8 cellular contexts compared by ENCODE assay signal in the genomic region with DNA sequence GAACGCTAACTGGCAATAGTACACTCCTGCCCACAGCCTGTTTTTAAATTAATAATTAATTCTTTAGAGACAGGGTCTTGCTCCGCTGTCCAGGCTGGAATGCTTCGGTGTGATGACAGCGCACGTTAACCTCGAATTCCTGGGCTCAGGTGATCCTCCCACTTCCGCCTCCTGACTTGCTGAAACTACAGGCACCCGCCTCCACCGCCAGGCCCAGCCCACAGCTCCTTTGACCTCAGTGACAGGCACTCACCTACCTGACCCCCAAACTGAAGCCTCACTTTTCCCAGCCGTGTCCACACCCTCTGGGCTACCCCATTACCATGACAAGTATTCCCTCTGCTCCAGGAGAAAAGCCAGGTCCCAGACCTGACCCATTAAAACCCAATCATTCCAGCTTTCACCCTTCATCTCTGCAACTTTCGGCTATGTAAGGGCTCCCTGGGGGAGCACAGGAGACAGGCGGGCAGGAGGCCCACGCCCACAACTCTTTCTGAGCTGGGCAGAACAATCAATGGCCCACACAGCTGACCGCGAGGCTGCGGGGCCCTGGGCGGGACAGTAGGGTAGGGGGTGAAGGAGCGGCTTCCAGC. TPM values are rescaled to one million over a fixed set of nuclear protein-coding genes. Genes with fewer than 3 reads are reported as not detected.
DNase-seq lines count a peak whose midpoint lies in the region; ATAC-seq, FAIRE-seq and TF ChIP-seq lines count a peak whose summit lies in the region.

No MANE protein-coding gene starts in this region.

- peak in 1 of 5 donors; percentile 26 for DNase-seq in heart left ventricle
- no peak for DNase-seq in Right ventricle myocardium superior
- no peak for DNase-seq in GM12878 (ENCODE audit: low read depth, low spot score)
- peak; percentile 63 for DNase-seq in mesendoderm
- DNase-seq in upper lobe of right lung = no peak
- DNase-seq in occipital lobe (lab: John Stamatoyannopoulos, UW) = no peak
- no peak for DNase-seq in medulla oblongata (ENCODE audit: extremely low spot score)
- DNase-seq in activated CD8-positive, alpha-beta memory T cell treated with anti-CD3 and anti-CD28 coated beads, Interleukin-2, amount 50 U/mL, for 4 hours = no peak

- peak overlapping the region; percentile 96 for H3K4me2 ChIP-seq in GM12878 (ENCODE audit: control insufficient read depth, insufficient read depth)
- H3K4me2 ChIP-seq in mesendoderm (ENCODE audit: low read length) = peak overlapping the region; percentile 66

- H2BK15ac ChIP-seq in mesendoderm (replicated peaks; ENCODE audit: low read depth) = no peak overlapping the region

- TF ChIP-seq EP300 in GM12878 (IDR thresholded peaks at IDR 0.05; ENCODE audit: borderline replicate concordance in 1 of 2, control insufficient read depth in 1 of 2, low read depth in 2 of 2, low read length in 2 of 2) = no peak

- H3K9me3 ChIP-seq in heart left ventricle (no peaks in the 10 kb centered on the region), GM12878 (replicated peaks; ENCODE audit: control insufficient read depth, insufficient read depth, low read length) (no peaks in the 10 kb centered on the region), upper lobe of right lung (no peaks in the 10 kb centered on the region)

- TF ChIP-seq POLR2A in heart left ventricle (IDR thresholded peaks at IDR 0.05) = no peak
- TF ChIP-seq POLR2A in GM12878 (IDR thresholded peaks at IDR 0.05; ENCODE audit: low read depth, low read length) = no peak

- H3K9ac ChIP-seq in GM12878 (ENCODE audit: control insufficient read depth, insufficient read depth, low read length) (peak overlapping the region; percentile 69), mesendoderm (ENCODE audit: low read length) (peak overlapping the region; percentile 84)

- H3K4me3 ChIP-seq in heart left ventricle (peak overlapping the region; percentile 64 to 96 (median 80)), GM12878 (peak overlapping the region; percentile 76), mesendoderm (ENCODE audit: low read length) (no peak overlapping the region), upper lobe of right lung (peak overlapping the region; percentile 66)

- H2BK5ac ChIP-seq in mesendoderm (ENCODE audit: low read length) = no peak overlapping the region

- peak overlapping the region; percentile 58 for H2AK5ac ChIP-seq in mesendoderm (ENCODE audit: low read length)

- H3K79me2 ChIP-seq in GM12878 (ENCODE audit: control insufficient read depth, insufficient read depth, low read length) (peaks cover 5% of the 10 kb centered on the region), mesendoderm (ENCODE audit: control insufficient read depth, insufficient read depth, low read length) (no peaks in the 10 kb centered on the region)

- POLR2A ChIA-PET in GM12878 (lab: Charles Lee) = interaction anchor here (0.8 to 1.6 kb wide), 5 partner anchors 9 to 167 kb away, joined by 3 to 7 read pairs (median 4); a partner anchor contains a TSS

- TF ChIP-seq CTCF in heart left ventricle (IDR thresholded peaks at IDR 0.05) (no peak), GM12878 (IDR thresholded peaks at IDR 0.05 in 2 of 3, conservative IDR thresholded peaks at IDR 0.05 in 1 of 3; ENCODE audit: control insufficient read depth in 2 of 3, extremely low read depth in 1 of 3, insufficient read depth in 1 of 3, low read depth in 3 of 3, low read length in 3 of 3) (no peak), upper lobe of right lung (IDR thresholded peaks at IDR 0.05) (no peak)

- CTCF ChIA-PET in GM12878 (lab: Yijun Ruan, JAX) = interaction anchor here (0.8 to 1.9 kb wide), 4 partner anchors 136 to 167 kb away, joined by 3 to 10 read pairs (median 4); a partner anchor contains a TSS

- RAD21 ChIA-PET in GM12878 (lab: Charles Lee; ENCODE audit: unreplicated experiment) = no interaction called here

- H3K27ac ChIP-seq in heart left ventricle (peak overlapping the region in 4 of 12 donors; percentile 20 to 77 (median 43)), GM12878 (ENCODE audit: control insufficient read depth, insufficient read depth) (no peak overlapping the region; the same call in 1 of the 2 replicates), mesendoderm (ENCODE audit: low read depth, low read length) (no peak overlapping the region), upper lobe of right lung (peak overlapping the region; percentile 89)

- 79 to 92% (median 81%) methylated on average over 13 to 18 of the region's 18 CpGs for WGBS in heart left ventricle, 4 donors
- 59% methylated on average over 18 of the region's 18 CpGs for WGBS in GM12878 (ENCODE audit: insufficient coverage, insufficient replicate concordance, low lambda C conversion rate, missing lambda C conversion rate)
- WGBS in mesendoderm (ENCODE audit: extremely low coverage, insufficient coverage, low lambda C conversion rate) = no CpG with 5 or more reads among the region's 18 CpGs

- H3K27me3 ChIP-seq in heart left ventricle (peaks cover 21 to 47% (median 36%) of the 10 kb centered on the region in 9 donors), GM12878 (replicated peaks in 1 of 2; ENCODE audit: control insufficient read depth in 2 of 2, insufficient read depth in 2 of 2, low read length in 1 of 2) (peaks cover 0 to 5% of the 10 kb centered on the region in 2 experiments; a peak in 2 of 4 replicates), mesendoderm (ENCODE audit: insufficient read depth, low read length, poor library complexity) (peaks cover 10% of the 10 kb centered on the region), upper lobe of right lung (peaks cover 19% of the 10 kb centered on the region)

- no peak overlapping the region for H2BK120ac ChIP-seq in mesendoderm (ENCODE audit: low read depth, low read length)

- SMC1A ChIA-PET in GM12878 (lab: Charles Lee; ENCODE audit: uncharacterized antibody, unreplicated experiment) = no interaction called here

- H4K20me1 ChIP-seq in GM12878 (ENCODE audit: control insufficient read depth, insufficient read depth) = no peaks in the 10 kb centered on the region

- H3K4me1 ChIP-seq in heart left ventricle (peaks cover 0 to 32% (median 18%) of the 10 kb centered on the region in 12 donors), GM12878 (ENCODE audit: control insufficient read depth, insufficient read depth, low read length) (peaks cover 5% of the 10 kb centered on the region), mesendoderm (ENCODE audit: control insufficient read depth, low read depth, low read length) (no peaks in the 10 kb centered on the region), upper lobe of right lung (peaks cover 19% of the 10 kb centered on the region)

- no peak overlapping the region for H4K5ac ChIP-seq in mesendoderm (ENCODE audit: low read length)

- H3K36me3 ChIP-seq in heart left ventricle = no peaks in the 10 kb centered on the region
- no peaks in the 10 kb centered on the region; a peak in 1 of 4 replicates for H3K36me3 ChIP-seq in GM12878 (ENCODE audit: control insufficient read depth in 2 of 2, insufficient read depth in 2 of 2, low read length in 1 of 2)
- H3K36me3 ChIP-seq in mesendoderm (ENCODE audit: control insufficient read depth, insufficient read depth, low read length) = no peaks in the 10 kb centered on the region
- H3K36me3 ChIP-seq in upper lobe of right lung = no peaks in the 10 kb centered on the region

- H3K56ac ChIP-seq in mesendoderm (ENCODE audit: low read length) = peak overlapping the region; percentile 90

- intact Hi-C loops in heart left ventricle (cut with DNase I) = loop anchor here in 7 of 10 donors (2.0 to 5.0 kb wide), 4 partner anchors 67 to 167 kb away; a partner anchor contains a TSS
- intact Hi-C loops in Right ventricle myocardium superior (cut with DNase I) = loop anchor here (10.0 kb wide), 1 partner anchor 165 kb away; no protein-coding TSS in a partner anchor
- intact Hi-C loops in GM12878 (cut with micrococcal nuclease; ENCODE audit: unreplicated experiment) = no loop called here
- intact Hi-C loops in upper lobe of right lung (cut with DNase I) = loop anchor here (10.0 kb wide), 1 partner anchor 165 kb away; no protein-coding TSS in a partner anchor

- peak overlapping the region; percentile 90 for H2AFZ ChIP-seq in GM12878 (ENCODE audit: control insufficient read depth, low read depth, low read length)

- in situ Hi-C loops in GM12878 (cut with MboI) = loop anchor here (5.0 kb wide), 1 partner anchor 152 kb away; no protein-coding TSS in a partner anchor

- peak overlapping the region; percentile 89 for H3K18ac ChIP-seq in mesendoderm (ENCODE audit: low read length)

- BruUV-seq in GM12878 (replicated peaks; lab: Mats Ljungman, UMichigan) = no TSS peak

- TF ChIP-seq RAD21 in GM12878 (IDR thresholded peaks at IDR 0.05; ENCODE audit: insufficient read depth, low read depth, low read length) = no peak

- ATAC-seq in heart left ventricle (no peak), Right ventricle myocardium superior (ENCODE audit: poor library complexity) (no peak), GM12878 (no peak), upper lobe of right lung (no peak)

- H4K8ac ChIP-seq in mesendoderm (ENCODE audit: low read depth, low read length) = no peak overlapping the region

- H3K4ac ChIP-seq in mesendoderm (ENCODE audit: low read depth, low read length) = no peak overlapping the region

- FAIRE-seq in GM12878 (lab: Jason Lieb, UNC) = peak; percentile 18

- peaks cover 2% of the 10 kb centered on the region for H3K79me1 ChIP-seq in mesendoderm (ENCODE audit: low read length)

- no peak overlapping the region for H3K23ac ChIP-seq in mesendoderm (ENCODE audit: low read length)

RNA-seq across cellular contexts. Expression of a gene that starts 0.7 kb away (rescaled TPM):
- total RNA-seq in heart left ventricle (1 to 10 TPM in 2 of 9 donors, under 1 TPM in 5, not detected in 2; 0.10 to 1.6 (median 0.36) TPM), Right ventricle myocardium superior (0.22 TPM), GM12878 (2014; rRNA removed) (2.1 and 3.8 TPM in 2 replicates), GM12878 (2014; rRNA removed; fragmentation: Illumina TruSeq; extraction: Trizol) (0.45 and 0.83 TPM in 2 replicates), GM12878 (2021) (2.8 and 3.3 TPM in 2 replicates), upper lobe of right lung (5.9 TPM), occipital lobe (0.16 TPM)
- polyA plus RNA-seq in heart left ventricle (under 1 TPM; 0.32 to 0.53 TPM), GM12878 (2011; rRNA removed) (0.99 and 1.2 TPM in 2 replicates), GM12878 (2014; fragmentation: Illumina TruSeq; extraction: Trizol) (0.22 TPM in 1 of 2 replicates, not detected in the other), GM12878 (2014; fragmentation: Nextera tagmentation; extraction: Ambion mirVana) (not detected), GM12878 (2014; rRNA removed) (3.5 and 4.1 TPM in 2 replicates), GM12878 (2016; fragmentation: Nextera tagmentation; extraction: Ambion mirVana) (1 to 10 TPM in 1 of 2 experiments, under 1 TPM in 1; 0.88 to 1.4 TPM)
- total RNA-seq in GM12878 (2013; cell fraction: nucleolus; rRNA removed) = 1.7 and 4.5 TPM in 2 replicates
- polyA plus RNA-seq in GM12878 (2011; ENCODE audit: low read depth) = 0.76 TPM
- polyA plus RNA-seq in GM12878 (2011; cell fraction: cytosol; rRNA removed) = 1.1 and 2.5 TPM in 2 replicates
- 33.2 and 35.5 TPM in 2 replicates for polyA plus RNA-seq in GM12878 (2011; cell fraction: nucleus; rRNA removed)
- polyA plus RNA-seq in GM12878 (2012) = 6.5 and 7.0 TPM in 2 replicates
- polyA minus RNA-seq in GM12878 (2011; rRNA and poly(A)+ RNA removed) = 1.5 TPM in 1 of 2 replicates, not detected in the other
- 1.1 and 1.3 TPM in 2 replicates for polyA minus RNA-seq in GM12878 (2011; cell fraction: cytosol; rRNA and poly(A)+ RNA removed)
- polyA minus RNA-seq in GM12878 (2011; cell fraction: nucleus; rRNA and poly(A)+ RNA removed) = 3.1 and 3.8 TPM in 2 replicates
- 0.56 TPM for polyA plus RNA-seq in mesendoderm (2013, experiment 1 of 2)
- 0.49 TPM for polyA plus RNA-seq in mesendoderm (2013, experiment 2 of 2)

RNA-seq across cellular contexts. Expression of a gene that starts 1.0 kb away (rescaled TPM):
- 10 to 100 TPM in 1 of 9 donors, 1 to 10 TPM in 8; 1.1 to 15.5 (median 3.3) TPM for total RNA-seq in heart left ventricle
- 10 to 100 TPM in 1 of 2 donors, 1 to 10 TPM in 1; 5.7 to 12.5 TPM for polyA plus RNA-seq in heart left ventricle
- 4.4 TPM for total RNA-seq in Right ventricle myocardium superior
- total RNA-seq in GM12878 (2013; cell fraction: nucleolus; rRNA removed) = 12.2 and 18.6 TPM in 2 replicates
- 17.8 and 19.0 TPM in 2 replicates for total RNA-seq in GM12878 (2014; rRNA removed)
- total RNA-seq in GM12878 (2014; rRNA removed; fragmentation: Illumina TruSeq; extraction: Trizol) = 2.8 and 3.0 TPM in 2 replicates
- 15.1 and 16.8 TPM in 2 replicates for total RNA-seq in GM12878 (2021)
- polyA plus RNA-seq in GM12878 (2011; ENCODE audit: low read depth) = 2.7 TPM
- polyA plus RNA-seq in GM12878 (2011; rRNA removed) = 3.4 and 9.6 TPM in 2 replicates
- 17.5 and 28.1 TPM in 2 replicates for polyA plus RNA-seq in GM12878 (2011; cell fraction: cytosol; rRNA removed)
- 69.5 and 70.3 TPM in 2 replicates for polyA plus RNA-seq in GM12878 (2011; cell fraction: nucleus; rRNA removed)
- 12.6 and 15.4 TPM in 2 replicates for polyA plus RNA-seq in GM12878 (2012)
- 0.16 and 1.1 TPM in 2 replicates for polyA plus RNA-seq in GM12878 (2014; fragmentation: Illumina TruSeq; extraction: Trizol)
- 1 to 10 TPM in 1 of 2 experiments, under 1 TPM in 1; 0.39 to 1.0 TPM for polyA plus RNA-seq in GM12878 (2014; fragmentation: Nextera tagmentation; extraction: Ambion mirVana)
- polyA plus RNA-seq in GM12878 (2014; rRNA removed) = 21.0 and 26.4 TPM in 2 replicates
- 10 to 100 TPM; 22.2 to 29.7 TPM for polyA plus RNA-seq in GM12878 (2016; fragmentation: Nextera tagmentation; extraction: Ambion mirVana)
- 2.3 and 7.4 TPM in 2 replicates for polyA minus RNA-seq in GM12878 (2011; rRNA and poly(A)+ RNA removed)
- 3.2 and 8.7 TPM in 2 replicates for polyA minus RNA-seq in GM12878 (2011; cell fraction: cytosol; rRNA and poly(A)+ RNA removed)
- 8.1 and 14.3 TPM in 2 replicates for polyA minus RNA-seq in GM12878 (2011; cell fraction: nucleus; rRNA and poly(A)+ RNA removed)
- 5.6 TPM for polyA plus RNA-seq in mesendoderm (2013, experiment 1 of 2)
- polyA plus RNA-seq in mesendoderm (2013, experiment 2 of 2) = 6.5 TPM
- total RNA-seq in upper lobe of right lung = 76.7 TPM
- total RNA-seq in occipital lobe = 2.5 TPM

RNA-seq across cellular contexts. Expression of a gene that starts 16.5 kb away (rescaled TPM):
- total RNA-seq in heart left ventricle (10 to 100 TPM; 11.6 to 21.3 (median 18.3) TPM), Right ventricle myocardium superior (16.5 TPM), GM12878 (2014; rRNA removed) (19.2 and 22.0 TPM in 2 replicates), GM12878 (2014; rRNA removed; fragmentation: Illumina TruSeq; extraction: Trizol) (8.8 and 11.1 TPM in 2 replicates), GM12878 (2021) (39.4 and 43.5 TPM in 2 replicates), upper lobe of right lung (31.0 TPM), occipital lobe (27.3 TPM)
- polyA plus RNA-seq in heart left ventricle (10 to 100 TPM; 16.1 to 18.1 TPM), GM12878 (2011; rRNA removed) (4.9 and 11.7 TPM in 2 replicates), GM12878 (2014; fragmentation: Illumina TruSeq; extraction: Trizol) (2.4 and 8.0 TPM in 2 replicates), GM12878 (2014; fragmentation: Nextera tagmentation; extraction: Ambion mirVana) (under 1 TPM; 0.13 to 0.42 TPM), GM12878 (2014; rRNA removed) (23.4 and 28.2 TPM in 2 replicates), GM12878 (2016; fragmentation: Nextera tagmentation; extraction: Ambion mirVana) (10 to 100 TPM; 18.5 to 21.7 TPM)
- total RNA-seq in GM12878 (2013; cell fraction: nucleolus; rRNA removed) = 65.8 and 74.9 TPM in 2 replicates
- 4.2 TPM for polyA plus RNA-seq in GM12878 (2011; ENCODE audit: low read depth)
- 11.7 and 18.5 TPM in 2 replicates for polyA plus RNA-seq in GM12878 (2011; cell fraction: cytosol; rRNA removed)
- polyA plus RNA-seq in GM12878 (2011; cell fraction: nucleus; rRNA removed) = 44.2 and 63.2 TPM in 2 replicates
- polyA plus RNA-seq in GM12878 (2012) = 16.1 TPM in 2 replicates
- polyA minus RNA-seq in GM12878 (2011; rRNA and poly(A)+ RNA removed) = 9.5 and 17.9 TPM in 2 replicates
- 12.8 and 12.9 TPM in 2 replicates for polyA minus RNA-seq in GM12878 (2011; cell fraction: cytosol; rRNA and poly(A)+ RNA removed)
- 14.7 and 27.1 TPM in 2 replicates for polyA minus RNA-seq in GM12878 (2011; cell fraction: nucleus; rRNA and poly(A)+ RNA removed)
- polyA plus RNA-seq in mesendoderm (2013, experiment 1 of 2) = 19.1 TPM
- 18.6 TPM for polyA plus RNA-seq in mesendoderm (2013, experiment 2 of 2)

RNA-seq across cellular contexts. Expression of a gene that starts 22.5 kb away (rescaled TPM):
- under 1 TPM in 7 of 9 donors, not detected in 2; 0.07 to 0.35 (median 0.20) TPM for total RNA-seq in heart left ventricle
- polyA plus RNA-seq in heart left ventricle = under 1 TPM; 0.19 to 0.30 TPM
- total RNA-seq in Right ventricle myocardium superior = 0.13 TPM
- 3.4 and 5.1 TPM in 2 replicates for total RNA-seq in GM12878 (2013; cell fraction: nucleolus; rRNA removed)
- total RNA-seq in GM12878 (2014; rRNA removed) = 0.60 and 0.79 TPM in 2 replicates
- 0.41 and 0.45 TPM in 2 replicates for total RNA-seq in GM12878 (2014; rRNA removed; fragmentation: Illumina TruSeq; extraction: Trizol)
- total RNA-seq in GM12878 (2021) = 1.7 and 1.9 TPM in 2 replicates
- polyA plus RNA-seq in GM12878 (2011; ENCODE audit: low read depth) = 0.20 TPM
- polyA plus RNA-seq in GM12878 (2011; rRNA removed) = 0.37 and 0.75 TPM in 2 replicates
- 0.78 and 1.6 TPM in 2 replicates for polyA plus RNA-seq in GM12878 (2011; cell fraction: cytosol; rRNA removed)
- polyA plus RNA-seq in GM12878 (2011; cell fraction: nucleus; rRNA removed) = 8.1 and 9.7 TPM in 2 replicates
- 0.87 and 1.1 TPM in 2 replicates for polyA plus RNA-seq in GM12878 (2012)
- polyA plus RNA-seq in GM12878 (2014; fragmentation: Illumina TruSeq; extraction: Trizol) = 0.19 TPM in 1 of 2 replicates, not detected in the other
- polyA plus RNA-seq in GM12878 (2014; fragmentation: Nextera tagmentation; extraction: Ambion mirVana) = under 1 TPM in 1 of 2 experiments, not detected in 1; 0.02 TPM
- polyA plus RNA-seq in GM12878 (2014; rRNA removed) = 1.6 and 1.9 TPM in 2 replicates
- polyA plus RNA-seq in GM12878 (2016; fragmentation: Nextera tagmentation; extraction: Ambion mirVana) = 1 to 10 TPM in 1 of 2 experiments, under 1 TPM in 1; 0.62 to 1.0 TPM
- polyA minus RNA-seq in GM12878 (2011; rRNA and poly(A)+ RNA removed) = 1.0 and 1.5 TPM in 2 replicates
- polyA minus RNA-seq in GM12878 (2011; cell fraction: cytosol; rRNA and poly(A)+ RNA removed) = 0.42 TPM in 1 of 2 replicates, not detected in the other
- polyA minus RNA-seq in GM12878 (2011; cell fraction: nucleus; rRNA and poly(A)+ RNA removed) = 3.1 and 5.0 TPM in 2 replicates
- 0.37 TPM for polyA plus RNA-seq in mesendoderm (2013, experiment 1 of 2)
- 0.35 TPM for polyA plus RNA-seq in mesendoderm (2013, experiment 2 of 2)
- total RNA-seq in upper lobe of right lung = 3.2 TPM
- 1.1 TPM for total RNA-seq in occipital lobe

RNA-seq across cellular contexts. Expression of a gene that starts 24.4 kb away (rescaled TPM):
- total RNA-seq in heart left ventricle (10 to 100 TPM; 44.0 to 65.4 (median 55.6) TPM), Right ventricle myocardium superior (60.5 TPM), GM12878 (2014; rRNA removed) (43.5 and 47.6 TPM in 2 replicates), GM12878 (2014; rRNA removed; fragmentation: Illumina TruSeq; extraction: Trizol) (25.3 and 31.6 TPM in 2 replicates), GM12878 (2021) (58.0 and 70.7 TPM in 2 replicates), upper lobe of right lung (55.5 TPM), occipital lobe (27.0 TPM)
- polyA plus RNA-seq in heart left ventricle (10 to 100 TPM; 83.3 to 99.3 TPM), GM12878 (2011; rRNA removed) (14.3 and 31.9 TPM in 2 replicates), GM12878 (2014; fragmentation: Illumina TruSeq; extraction: Trizol) (2.2 and 18.1 TPM in 2 replicates), GM12878 (2014; fragmentation: Nextera tagmentation; extraction: Ambion mirVana) (10 to 100 TPM in 1 of 2 experiments, 1 to 10 TPM in 1; 2.8 to 12.7 TPM), GM12878 (2014; rRNA removed) (52.7 and 56.9 TPM in 2 replicates), GM12878 (2016; fragmentation: Nextera tagmentation; extraction: Ambion mirVana) (10 to 100 TPM; 23.4 to 72.4 TPM)
- total RNA-seq in GM12878 (2013; cell fraction: nucleolus; rRNA removed) = 13.9 and 16.2 TPM in 2 replicates
- 16.1 TPM for polyA plus RNA-seq in GM12878 (2011; ENCODE audit: low read depth)
- 51.6 and 73.9 TPM in 2 replicates for polyA plus RNA-seq in GM12878 (2011; cell fraction: cytosol; rRNA removed)
- polyA plus RNA-seq in GM12878 (2011; cell fraction: nucleus; rRNA removed) = 131 and 165 TPM in 2 replicates
- 29.2 and 44.5 TPM in 2 replicates for polyA plus RNA-seq in GM12878 (2012)
- polyA minus RNA-seq in GM12878 (2011; rRNA and poly(A)+ RNA removed) = 42.4 and 52.1 TPM in 2 replicates
- polyA minus RNA-seq in GM12878 (2011; cell fraction: cytosol; rRNA and poly(A)+ RNA removed) = 11.9 and 22.7 TPM in 2 replicates
- polyA minus RNA-seq in GM12878 (2011; cell fraction: nucleus; rRNA and poly(A)+ RNA removed) = 17.2 and 27.8 TPM in 2 replicates
- polyA plus RNA-seq in mesendoderm (2013, experiment 1 of 2) = 37.4 TPM
- polyA plus RNA-seq in mesendoderm (2013, experiment 2 of 2) = 38.7 TPM
